ENCODE assay signal across 31 cellular contexts in the genomic region with DNA sequence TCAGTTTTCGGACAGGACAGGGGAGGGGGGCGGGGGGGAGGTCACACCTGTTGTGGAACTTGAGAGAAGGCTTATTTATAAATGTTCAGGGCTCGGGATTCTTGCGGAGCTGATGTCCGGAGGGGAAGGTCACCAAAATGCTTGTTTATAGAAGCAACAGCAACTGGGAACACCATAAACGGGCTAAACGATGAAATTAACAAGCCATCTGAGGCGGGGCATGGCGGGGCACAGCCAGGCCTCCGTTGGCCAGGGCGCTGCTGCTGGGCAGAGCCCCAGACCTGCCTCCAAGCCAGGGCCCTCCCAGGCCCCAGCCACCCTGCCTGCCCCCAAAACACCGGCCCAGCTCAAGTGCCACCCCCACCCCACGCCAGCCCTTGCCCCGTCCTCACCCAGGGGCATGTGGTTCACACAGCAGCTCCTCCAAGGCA.
"Had no signal": no experiment of that assay in that cellular context is flagged by ENCODE, and none has a peak within 500 bp of the region (broad histone marks: within the 10 kb centered on the region; RNA-seq: fewer than 3 reads in every experiment).

No MANE protein-coding gene starts in this region.

- H3K9me3 ChIP-seq: adrenal gland, body of pancreas, colonic mucosa, esophagus squamous epithelium, left lung, uterus had no signal

- H3K36me3 ChIP-seq: adrenal gland, colonic mucosa, esophagus squamous epithelium, left lung, neural progenitor cell, spleen, tibial nerve, uterus had no signal

- H3K4me1 ChIP-seq: adrenal gland, body of pancreas, colonic mucosa, left lung, neural progenitor cell, spleen, tibial nerve, uterus had no signal

- H3K27me3 ChIP-seq: adrenal gland, body of pancreas, colonic mucosa, left lung, uterus had no signal

- ATAC-seq: body of pancreas; left lung; naive thymus-derived CD8-positive, alpha-beta T cell; SK-N-SH treated with all-trans-retinoic acid at 6 μM for 48 hours had no signal

- H3K4me2 ChIP-seq: neural progenitor cell had no signal

- H3K4me1 Mint-ChIP-seq: activated CD4-positive, alpha-beta T cell treated with anti-CD3 and anti-CD28 coated beads, Interleukin-2, amount 10 ng/mL, durations not matched to agents 24 days and 14 days; activated naive CD8-positive, alpha-beta T cell treated with anti-CD3 and anti-CD28 coated beads for 36 hours had no signal

- H2AFZ ChIP-seq: neural progenitor cell had no signal

- H3K27me3 Mint-ChIP-seq: activated CD4-positive, alpha-beta memory T cell treated with anti-CD3 and anti-CD28 coated beads for 36 hours; activated naive CD8-positive, alpha-beta T cell treated with anti-CD3 and anti-CD28 coated beads for 36 hours had no signal

- H3K27ac Mint-ChIP-seq: activated CD4-positive, alpha-beta memory T cell treated with anti-CD3 and anti-CD28 coated beads for 36 hours; activated CD4-positive, alpha-beta T cell treated with anti-CD3 and anti-CD28 coated beads, Interleukin-2, amount 10 ng/mL, durations not matched to agents 24 days and 14 days; activated naive CD4-positive, alpha-beta T cell treated with anti-CD3 and anti-CD28 coated beads for 36 hours; activated naive CD8-positive, alpha-beta T cell treated with anti-CD3 and anti-CD28 coated beads for 36 hours; activated T-helper 1 cell treated with anti-CD3 and anti-CD28 coated beads, Interleukin-12 subunit alpha, Interleukin-12 subunit beta, Interleukin-2, Interleukin-4 antibody, amounts not matched to agents 30 ng/mL and 10 ng/mL and 1 ng/mL, durations not matched to agents 14 hours and 24 hours and 36 hours; naive thymus-derived CD8-positive, alpha-beta T cell had no signal

- DNase-seq: activated CD4-positive, alpha-beta memory T cell treated with anti-CD3 and anti-CD28 coated beads for 36 hours; activated CD4-positive, alpha-beta T cell treated with anti-CD3 and anti-CD28 coated beads, Interleukin-2, amount 10 ng/mL, durations not matched to agents 24 days and 14 days; activated CD4-positive, CD25-positive, alpha-beta regulatory T cell treated with anti-CD3 and anti-CD28 coated beads, Interleukin-2, amount 50 U/mL, for 72 hours; activated CD8-positive, alpha-beta memory T cell treated with anti-CD3 and anti-CD28 coated beads, Interleukin-2, amount 50 U/mL, for 4 hours; activated effector memory CD4-positive, alpha-beta T cell treated with anti-CD3 and anti-CD28 coated beads, Interleukin-2, amount 50 U/mL, for 16 hours; activated naive CD4-positive, alpha-beta T cell treated with anti-CD3 and anti-CD28 coated beads for 36 hours; activated naive CD8-positive, alpha-beta T cell treated with anti-CD3 and anti-CD28 coated beads for 36 hours; activated T-cell treated with anti-CD3 and anti-CD28 coated beads, Interleukin-2, amount 50 U/mL, for 1 hour; adrenal gland; aorta; body of pancreas; cerebellar nuclear complex; colonic mucosa; effector CD8-positive, alpha-beta T cell; esophagus squamous epithelium; foreskin melanocyte; hippocampal formation; posterior cingulate gyrus; spleen; stimulated activated CD4-positive, alpha-beta T cell treated with anti-CD3 and anti-CD28 coated beads, Interleukin-2, amount 100 ng/mL, for 48 hours; stimulated activated naive CD4-positive, alpha-beta T cell treated with Interleukin-2 at 50 U/mL for 16 hours; T-helper 2 cell; uterus had no signal

- H3K9me3 Mint-ChIP-seq: activated CD4-positive, alpha-beta memory T cell treated with anti-CD3 and anti-CD28 coated beads for 36 hours; activated CD4-positive, alpha-beta T cell treated with anti-CD3 and anti-CD28 coated beads, Interleukin-2, amount 10 ng/mL, durations not matched to agents 24 days and 14 days; activated naive CD4-positive, alpha-beta T cell treated with anti-CD3 and anti-CD28 coated beads for 36 hours; activated naive CD8-positive, alpha-beta T cell treated with anti-CD3 and anti-CD28 coated beads for 36 hours; activated T-helper 1 cell treated with anti-CD3 and anti-CD28 coated beads, Interleukin-12 subunit alpha, Interleukin-12 subunit beta, Interleukin-2, Interleukin-4 antibody, amounts not matched to agents 30 ng/mL and 10 ng/mL and 1 ng/mL, durations not matched to agents 14 hours and 24 hours and 36 hours had no signal

- H3K36me3 Mint-ChIP-seq: activated CD4-positive, alpha-beta memory T cell treated with anti-CD3 and anti-CD28 coated beads for 36 hours; activated naive CD8-positive, alpha-beta T cell treated with anti-CD3 and anti-CD28 coated beads for 36 hours; naive thymus-derived CD8-positive, alpha-beta T cell; neural progenitor cell had no signal

- H3K4me3 ChIP-seq: adrenal gland, body of pancreas, colonic mucosa, esophagus squamous epithelium, left lung, lung, neural progenitor cell, spleen, tibial nerve, uterus had no signal

- H3K4me3 Mint-ChIP-seq: activated CD4-positive, alpha-beta memory T cell treated with anti-CD3 and anti-CD28 coated beads for 36 hours; activated CD4-positive, alpha-beta T cell treated with anti-CD3 and anti-CD28 coated beads, Interleukin-2, amount 10 ng/mL, durations not matched to agents 24 days and 14 days; activated naive CD4-positive, alpha-beta T cell treated with anti-CD3 and anti-CD28 coated beads for 36 hours; activated naive CD8-positive, alpha-beta T cell treated with anti-CD3 and anti-CD28 coated beads for 36 hours; activated T-helper 1 cell treated with anti-CD3 and anti-CD28 coated beads, Interleukin-12 subunit alpha, Interleukin-12 subunit beta, Interleukin-2, Interleukin-4 antibody, amounts not matched to agents 30 ng/mL and 10 ng/mL and 1 ng/mL, durations not matched to agents 14 hours and 24 hours and 36 hours; naive thymus-derived CD8-positive, alpha-beta T cell; neural progenitor cell had no signal

- H3K27ac ChIP-seq: adrenal gland, body of pancreas, colonic mucosa, epithelial cell of prostate, esophagus squamous epithelium, left lung, neural progenitor cell, spleen, tibial nerve, uterus had no signal
